ENCODE assay signal across 11 cellular contexts in genomic region chr4:88859191-88859812, GRCh38.
DNase-seq lines count a peak whose midpoint lies in the region; ATAC-seq and TF ChIP-seq lines count a peak whose summit lies in the region.
"Had no signal": no experiment of that assay in that cellular context is flagged by ENCODE, and none has a peak within 500 bp of the region (broad histone marks: within the 10 kb centered on the region; RNA-seq: fewer than 3 reads in every experiment).

No MANE protein-coding gene starts in this region.

- H3K4me3 ChIP-seq in neutrophil (ENCODE audit: low read depth in 1 of 2, low read length in 1 of 2), result peak overlapping the region; percentile 28 to 37
- H3K4me3 ChIP-seq: SK-N-MC had no signal

- H3K4me1 ChIP-seq in neutrophil (ENCODE audit: control insufficient read depth in 1 of 2, insufficient read depth in 1 of 2, low read depth in 1 of 2, low read length in 1 of 2), result peaks cover 26 to 28% of the 10 kb centered on the region in 2 experiments

- no peaks in the 10 kb centered on the region for H3K27me3 ChIP-seq in neutrophil

- no peaks in the 10 kb centered on the region for H3K36me3 Mint-ChIP-seq in activated naive CD4-positive, alpha-beta T cell treated with anti-CD3 and anti-CD28 coated beads, Interleukin-2, amount 10 ng/mL, durations not matched to agents 7 days and 5 days
- H3K36me3 Mint-ChIP-seq in activated T-cell treated with anti-CD3 and anti-CD28 coated beads, Interleukin-2, amount 50 U/mL, for 24 hours (ENCODE audit: low read depth), result no peaks in the 10 kb centered on the region

- no peaks in the 10 kb centered on the region for H3K9me3 Mint-ChIP-seq in activated naive CD4-positive, alpha-beta T cell treated with anti-CD3 and anti-CD28 coated beads, Interleukin-2, amount 10 ng/mL, durations not matched to agents 7 days and 5 days
- H3K9me3 Mint-ChIP-seq in activated T-cell treated with anti-CD3 and anti-CD28 coated beads, Interleukin-2, amount 50 U/mL, for 24 hours, result no peaks in the 10 kb centered on the region

- H3K36me3 ChIP-seq in neutrophil, result no peaks in the 10 kb centered on the region

- H3K9me3 ChIP-seq in neutrophil, result no peaks in the 10 kb centered on the region

- no peak overlapping the region for H3K27ac Mint-ChIP-seq in activated naive CD4-positive, alpha-beta T cell treated with anti-CD3 and anti-CD28 coated beads, Interleukin-2, amount 10 ng/mL, durations not matched to agents 7 days and 5 days
- no peak overlapping the region for H3K27ac Mint-ChIP-seq in activated T-cell treated with anti-CD3 and anti-CD28 coated beads, Interleukin-2, amount 50 U/mL, for 24 hours

- H3K4me3 Mint-ChIP-seq in activated naive CD4-positive, alpha-beta T cell treated with anti-CD3 and anti-CD28 coated beads, Interleukin-2, amount 10 ng/mL, durations not matched to agents 7 days and 5 days, result no peak overlapping the region
- H3K4me3 Mint-ChIP-seq in activated T-cell treated with anti-CD3 and anti-CD28 coated beads, Interleukin-2, amount 50 U/mL, for 24 hours, result no peak overlapping the region

- CTCF ChIA-PET in activated naive CD4-positive, alpha-beta T cell treated with anti-CD3 and anti-CD28 coated beads, Interleukin-2, amount 10 ng/mL, durations not matched to agents 7 days and 5 days (lab: Charles Lee), result no interaction called here

- peak; percentile 49 for DNase-seq in NCI-H526 treated with DMSO at 0.1 percent for 48 hours (lab: John Stamatoyannopoulos, UW)
- no peak for DNase-seq in activated naive CD4-positive, alpha-beta T cell treated with anti-CD3 and anti-CD28 coated beads, Interleukin-2, amount 10 ng/mL, durations not matched to agents 7 days and 5 days
- DNase-seq in cortex of kidney (lab: John Stamatoyannopoulos, UW), result no peak
- no peak for DNase-seq in activated T-cell treated with anti-CD3 and anti-CD28 coated beads, Interleukin-2, amount 50 U/mL, for 24 hours
- no peak for DNase-seq in NCI-H524 treated with DMSO at 0.1 percent for 48 hours (lab: John Stamatoyannopoulos, UW)
- DNase-seq: NCI-H1105 treated with DMSO at 0.1 percent for 48 hours had no signal

- H3K27me3 Mint-ChIP-seq in activated naive CD4-positive, alpha-beta T cell treated with anti-CD3 and anti-CD28 coated beads, Interleukin-2, amount 10 ng/mL, durations not matched to agents 7 days and 5 days, result peaks cover 12% of the 10 kb centered on the region
- H3K27me3 Mint-ChIP-seq in activated T-cell treated with anti-CD3 and anti-CD28 coated beads, Interleukin-2, amount 50 U/mL, for 24 hours, result no peaks in the 10 kb centered on the region

- H3K27ac ChIP-seq in neutrophil, result peak overlapping the region; percentile 80

- TF ChIP-seq CTCF in neutrophil (IDR thresholded peaks at IDR 0.05), result no peak

- ATAC-seq in GM19035 (IDR thresholded peaks at IDR 0.05; ENCODE audit: unreplicated experiment) (peak; percentile 15), HG02678 (IDR thresholded peaks at IDR 0.05; ENCODE audit: unreplicated experiment) (peak; percentile 30)
- ATAC-seq: HCT116 had no signal

- H3K4me1 Mint-ChIP-seq in activated naive CD4-positive, alpha-beta T cell treated with anti-CD3 and anti-CD28 coated beads, Interleukin-2, amount 10 ng/mL, durations not matched to agents 7 days and 5 days, result no peaks in the 10 kb centered on the region
- no peaks in the 10 kb centered on the region for H3K4me1 Mint-ChIP-seq in activated T-cell treated with anti-CD3 and anti-CD28 coated beads, Interleukin-2, amount 50 U/mL, for 24 hours (ENCODE audit: low read depth)
